In genomic region chr4:166655705-166656104, GRCh38 we compare ENCODE assay signal across 22 cellular contexts.
"Had no signal": no experiment of that assay in that cellular context is flagged by ENCODE, and none has a peak within 500 bp of the region (broad histone marks: within the 10 kb centered on the region; RNA-seq: fewer than 3 reads in every experiment).

No MANE protein-coding gene starts in this region.

- H3K9ac ChIP-seq: SK-N-SH had no signal

- H3K27ac ChIP-seq: RWPE1 had no signal

- DNase-seq: IMR-90, Karpas-422, KG1, MG63, NCI-H1092, NCI-H1105 treated with DMSO at 0.1 percent for 48 hours, NCI-H1417 treated with DMSO at 0.1 percent for 48 hours, NCI-H146, NCI-H1694 treated with DMSO at 0.1 percent for 48 hours, NCI-H1930, NCI-H2081, NCI-H2227 treated with DMSO at 0.1 percent for 48 hours, NCI-H524, NCI-H526 treated with DMSO at 0.1 percent for 48 hours, NCI-H774, SHP77, SK-N-SH, SW 1271 had no signal

- H3K4me2 ChIP-seq: SK-N-SH had no signal

- H3K9me2 ChIP-seq: SK-N-SH had no signal

- H3K9me3 ChIP-seq: MG63, SK-N-SH had no signal

- H3K27me3 ChIP-seq: MG63 had no signal

- H3K36me3 ChIP-seq: MG63 had no signal

- H3K4me3 ChIP-seq: MG63 had no signal

- ATAC-seq: HepG2, Panc1, PC-3 had no signal
